16 cellular contexts compared by ENCODE assay signal in the genomic region with DNA sequence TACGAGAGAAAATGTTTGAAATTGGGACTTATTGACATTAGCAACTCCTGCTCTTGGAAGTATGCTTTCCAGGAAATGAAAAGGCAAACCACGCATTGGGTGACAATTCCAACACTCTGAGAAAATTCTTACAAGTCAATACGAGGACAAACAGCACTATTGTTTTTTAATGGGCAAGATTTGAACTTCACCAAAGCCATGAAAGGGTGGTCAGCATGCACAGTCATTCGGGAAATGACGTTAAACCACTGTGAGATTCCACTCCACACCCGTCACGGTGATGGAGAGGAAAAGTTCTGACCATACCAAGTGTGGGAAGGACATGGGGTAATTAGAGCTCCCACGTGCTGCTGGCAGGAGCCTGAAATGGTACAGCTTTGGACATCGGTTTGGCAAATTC. TPM values are rescaled to one million over a fixed set of nuclear protein-coding genes. Genes with fewer than 3 reads are reported as not detected.
"Had no signal": no experiment of that assay in that cellular context is flagged by ENCODE, and none has a peak within 500 bp of the region (broad histone marks: within the 10 kb centered on the region; RNA-seq: fewer than 3 reads in every experiment).

No MANE protein-coding gene starts in this region.

- H3K27me3 ChIP-seq: colonic mucosa, right atrium auricular region, vagina had no signal

- H3K9ac ChIP-seq: parathyroid adenoma had no signal

- H3K27ac Mint-ChIP-seq: activated CD8-positive, alpha-beta T cell treated with anti-CD3 and anti-CD28 coated beads, Interleukin-2, amount 10 ng/mL, durations not matched to agents 7 days and 5 days; activated naive CD4-positive, alpha-beta T cell treated with anti-CD3 and anti-CD28 coated beads, Interleukin-2, amount 10 ng/mL, durations not matched to agents 7 days and 5 days; effector memory CD8-positive, alpha-beta T cell; stimulated activated memory B cell treated with anti-CD40 and anti-IgM and Interleukin-4, amounts not matched to agents 10 μg/mL and 1 μg/mL and 100 μg/mL, for 72 hours had no signal

- H3K4me1 ChIP-seq: colonic mucosa had no signal

- H3K27ac ChIP-seq: parathyroid adenoma, right atrium auricular region, tibial nerve, vagina had no signal

- H3K9me3 ChIP-seq: colonic mucosa, vagina had no signal

- H3K4me3 Mint-ChIP-seq: activated CD8-positive, alpha-beta T cell treated with anti-CD3 and anti-CD28 coated beads, Interleukin-2, amount 10 ng/mL, durations not matched to agents 7 days and 5 days; activated naive CD4-positive, alpha-beta T cell treated with anti-CD3 and anti-CD28 coated beads, Interleukin-2, amount 10 ng/mL, durations not matched to agents 7 days and 5 days; activated T-helper 17 cell treated with anti-CD3 and anti-CD28 coated beads, Interleukin-2, amount 50 U/mL, for 72 hours; effector memory CD8-positive, alpha-beta T cell; stimulated activated memory B cell treated with anti-CD40 and anti-IgM and Interleukin-4, amounts not matched to agents 10 μg/mL and 1 μg/mL and 100 μg/mL, for 72 hours had no signal

- H2AFZ ChIP-seq: parathyroid adenoma had no signal

- H3K79me2 ChIP-seq: parathyroid adenoma had no signal

- H3K36me3 ChIP-seq: colonic mucosa, right atrium auricular region, tibial nerve, vagina had no signal

- ATAC-seq: activated CD8-positive, alpha-beta T cell treated with anti-CD3 and anti-CD28 coated beads, Interleukin-2, amount 10 ng/mL, durations not matched to agents 7 days and 5 days; activated T-helper 17 cell treated with anti-CD3 and anti-CD28 coated beads, Interleukin-2, amount 50 U/mL, for 72 hours; effector memory CD8-positive, alpha-beta T cell; stimulated activated memory B cell treated with anti-CD40 and anti-IgM and Interleukin-4, amounts not matched to agents 10 μg/mL and 1 μg/mL and 100 μg/mL, for 72 hours had no signal

- H3K4me2 ChIP-seq: smooth muscle cell had no signal

- H3K27me3 Mint-ChIP-seq: activated T-helper 17 cell treated with anti-CD3 and anti-CD28 coated beads, Interleukin-2, amount 50 U/mL, for 72 hours; effector memory CD8-positive, alpha-beta T cell; naive B cell; stimulated activated memory B cell treated with anti-CD40 and anti-IgM and Interleukin-4, amounts not matched to agents 10 μg/mL and 1 μg/mL and 100 μg/mL, for 72 hours had no signal

- DNase-seq: activated CD8-positive, alpha-beta memory T cell treated with anti-CD3 and anti-CD28 coated beads, Interleukin-2, amount 50 U/mL, for 48 hours; activated CD8-positive, alpha-beta T cell treated with anti-CD3 and anti-CD28 coated beads, Interleukin-2, amount 10 ng/mL, durations not matched to agents 7 days and 5 days; activated naive CD4-positive, alpha-beta T cell treated with anti-CD3 and anti-CD28 coated beads, Interleukin-2, amount 10 ng/mL, durations not matched to agents 7 days and 5 days; colonic mucosa; effector memory CD8-positive, alpha-beta T cell; foreskin fibroblast; naive B cell had no signal

- H3K4me3 ChIP-seq: colonic mucosa, right atrium auricular region, smooth muscle cell, tibial nerve, vagina had no signal

RNA-seq across cellular contexts. Expression of a gene that starts 18.2 kb away (rescaled TPM):
- total RNA-seq: smooth muscle cell had no signal
- polyA plus RNA-seq: smooth muscle cell had no signal

RNA-seq across cellular contexts. Expression of a gene that starts 44.3 kb away (rescaled TPM):
- total RNA-seq: activated CD8-positive, alpha-beta T cell treated with anti-CD3 and anti-CD28 coated beads, Interleukin-2, amount 10 ng/mL, durations not matched to agents 7 days and 5 days; activated T-helper 17 cell treated with anti-CD3 and anti-CD28 coated beads, Interleukin-2, amount 50 U/mL, for 72 hours; lung microvascular endothelial cell; right atrium auricular region; vagina had no signal

RNA-seq across cellular contexts. Expression of a gene that starts 58.5 kb away (rescaled TPM):
- total RNA-seq: cardiac septum, right atrium auricular region, smooth muscle cell had no signal
